10 cellular contexts compared by ENCODE assay signal in the genomic region with DNA sequence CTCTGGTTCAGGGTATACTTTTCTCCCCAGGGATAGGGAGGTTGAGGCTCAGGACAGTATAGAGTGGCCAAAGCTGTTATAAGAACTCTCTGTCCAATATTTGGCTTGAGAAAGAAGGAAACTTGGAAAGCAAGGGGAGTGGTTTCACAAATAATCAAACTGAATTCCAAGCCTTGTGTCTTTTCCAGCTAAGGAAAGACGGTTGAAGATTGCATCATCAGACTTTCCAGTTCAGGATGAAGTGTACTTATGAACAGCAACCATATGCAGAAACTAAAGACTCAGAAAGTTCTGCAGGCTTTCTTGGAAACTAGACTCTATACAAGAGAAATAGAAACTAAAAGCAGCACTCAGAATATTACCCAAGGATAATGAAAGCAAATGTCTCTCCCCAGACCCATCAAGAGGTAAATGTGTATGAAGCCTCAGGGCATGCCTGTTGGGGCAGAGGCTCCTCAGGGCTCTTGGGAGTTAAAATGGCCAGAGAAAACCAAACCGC. TPM values are rescaled to one million over a fixed set of nuclear protein-coding genes. Genes with fewer than 3 reads are reported as not detected.
DNase-seq lines count a peak whose midpoint lies in the region; ATAC-seq and TF ChIP-seq lines count a peak whose summit lies in the region.
"Had no signal": no experiment of that assay in that cellular context is flagged by ENCODE, and none has a peak within 500 bp of the region (broad histone marks: within the 10 kb centered on the region; RNA-seq: fewer than 3 reads in every experiment).

No MANE protein-coding gene starts in this region.

- peak overlapping the region; percentile 31 for H3K4me2 ChIP-seq in Loucy (ENCODE audit: low read depth, low read length, poor library complexity, severe bottlenecking)

- H3K9ac ChIP-seq in Loucy (ENCODE audit: low read depth, low read length, poor library complexity, severe bottlenecking) = no peak overlapping the region

- no peaks in the 10 kb centered on the region for H3K79me2 ChIP-seq in Loucy (ENCODE audit: insufficient read depth, low read length)

- H3K9me3 ChIP-seq in Loucy (ENCODE audit: insufficient read depth, low read depth, low read length) = no peaks in the 10 kb centered on the region
- no peaks in the 10 kb centered on the region for H3K9me3 ChIP-seq in aorta (ENCODE audit: control insufficient read depth, low read length)

- H3K4me1 ChIP-seq in Loucy (ENCODE audit: insufficient read depth, low read length, poor library complexity, severe bottlenecking) (no peaks in the 10 kb centered on the region), aorta (ENCODE audit: control insufficient read depth in 1 of 2, insufficient read depth in 2 of 2, low read length in 2 of 2) (no peaks in the 10 kb centered on the region)

- DNase-seq in DMS79 (lab: John Stamatoyannopoulos, UW) (peak; percentile 41), fibroblast of the aortic adventitia (ENCODE audit: low read depth) (peak; percentile 89), aorta (no peak), hypothalamus (lab: John Stamatoyannopoulos, UW) (no peak), left lobe of liver (ENCODE audit: low spot score) (no peak), HuH-7 (ENCODE audit: low spot score) (no peak)

- 23 to 30% methylated on average over 2 of the region's 2 CpGs for WGBS in aorta, 2 donors

- peak; percentile 81 for ATAC-seq in GM21360 (IDR thresholded peaks at IDR 0.05; ENCODE audit: unreplicated experiment)
- peak; percentile 51 for ATAC-seq in aorta (ENCODE audit: low FRiP score)
- no peak for ATAC-seq in left lobe of liver

- H3K9me2 ChIP-seq in Loucy (replicated peaks; ENCODE audit: low read depth, low read length) = no peaks in the 10 kb centered on the region

- H3F3A ChIP-seq in Loucy (ENCODE audit: low read depth) = no peaks in the 10 kb centered on the region

- H3K4me3 ChIP-seq in Loucy (ENCODE audit: low read length, poor library complexity, severe bottlenecking) = no peak overlapping the region
- H3K4me3 ChIP-seq in fibroblast of the aortic adventitia (ENCODE audit: low read depth, low read length) = peak overlapping the region; percentile 55
- H3K4me3 ChIP-seq in aorta (ENCODE audit: low read length in 2 of 2) = no peak overlapping the region

- H2AFZ ChIP-seq in Loucy (ENCODE audit: low read length) = 0 out of 2 replicates have a peak overlapping the region, but pooled peaks have one; percentile 48

- H3K27ac ChIP-seq in aorta (ENCODE audit: low read depth in 1 of 2, low read length in 2 of 2) = no peak overlapping the region
- H3K27ac ChIP-seq: HL-60 had no signal

- no peak for TF ChIP-seq CTCF in Loucy (conservative IDR thresholded peaks at IDR 0.05; ENCODE audit: low read length)
- no peak for TF ChIP-seq CTCF in fibroblast of the aortic adventitia (IDR thresholded peaks at IDR 0.05; ENCODE audit: insufficient read depth, low read length)

- no peaks in the 10 kb centered on the region for H4K20me1 ChIP-seq in Loucy (ENCODE audit: insufficient read depth, low read length, poor library complexity, severe bottlenecking)

- intact Hi-C loops in aorta (cut with DNase I) = no loop called here

- H3K27me3 ChIP-seq in Loucy (ENCODE audit: insufficient read depth, low read length, poor library complexity, severe bottlenecking) = no peaks in the 10 kb centered on the region
- no peaks in the 10 kb centered on the region for H3K27me3 ChIP-seq in aorta (ENCODE audit: control insufficient read depth in 1 of 2, insufficient read depth in 2 of 2, low read length in 1 of 2)

- no peaks in the 10 kb centered on the region for H3K36me3 ChIP-seq in Loucy (ENCODE audit: insufficient read depth, low read length)
- H3K36me3 ChIP-seq in aorta (ENCODE audit: control insufficient read depth in 1 of 2, insufficient read depth in 2 of 2, low read length in 1 of 2) = no peaks in the 10 kb centered on the region

RNA-seq across cellular contexts. Expression of a gene that starts 46.4 kb away (rescaled TPM):
- not detected in 2 replicates for total RNA-seq in fibroblast of the aortic adventitia (ENCODE audit: low replicate concordance)
- 10 to 100 TPM; 43.0 to 78.0 TPM for total RNA-seq in aorta
- polyA plus RNA-seq in aorta = 10 to 100 TPM in 1 of 2 donors, 1 to 10 TPM in 1; 5.0 to 14.7 TPM
- 5.8 TPM for total RNA-seq in left lobe of liver
- total RNA-seq: epithelial cell of proximal tubule had no signal

Comparison
In these comparisons a context has a peak if more than half of its experiments do, and no peak if none do; other contexts are left out.
1. DNase-seq: peak in DMS79 (single experiment) and fibroblast of the aortic adventitia (single experiment); none in aorta (0 of 2), hypothalamus (0 of 51), left lobe of liver (single experiment) and HuH-7 (single experiment).